Comparison of ENCODE assay signal across 26 cellular contexts in the genomic region with DNA sequence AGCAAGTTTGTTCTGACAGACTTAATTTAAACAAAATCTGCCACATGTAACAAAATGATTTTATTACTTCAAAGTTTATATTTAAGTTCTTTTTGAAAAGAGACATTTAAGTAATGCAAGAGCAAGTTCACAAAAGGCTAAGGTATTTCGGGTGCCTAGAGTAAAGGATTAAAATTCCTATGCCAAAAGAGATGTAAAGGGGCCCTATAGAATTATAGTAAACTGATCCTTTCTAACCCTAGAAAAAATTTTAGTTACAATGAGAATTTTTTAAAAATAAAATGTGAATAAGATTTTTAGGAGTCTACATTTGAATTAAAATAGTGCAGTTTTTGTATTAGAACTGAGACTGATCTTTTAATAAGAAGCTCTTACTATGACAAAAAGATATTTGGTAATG.
"Had no signal": no experiment of that assay in that cellular context is flagged by ENCODE, and none has a peak within 500 bp of the region (broad histone marks: within the 10 kb centered on the region; RNA-seq: fewer than 3 reads in every experiment).

No MANE protein-coding gene starts in this region.

- H3K27me3 Mint-ChIP-seq: naive thymus-derived CD8-positive, alpha-beta T cell; stimulated activated memory B cell treated with anti-CD40 and anti-IgM and Interleukin-4, amounts not matched to agents 10 μg/mL and 1 μg/mL and 100 μg/mL, for 72 hours; type B pancreatic cell had no signal

- H3K27ac ChIP-seq: coronary artery, esophagus muscularis mucosa, foreskin keratinocyte, lower lobe of right lung, ovary, spleen, testis, tibial artery had no signal

- H3K4me3 ChIP-seq: coronary artery, esophagus muscularis mucosa, lower lobe of right lung, ovary, spleen, testis, tibial artery had no signal

- H3K4me1 ChIP-seq: esophagus muscularis mucosa, foreskin keratinocyte, lower lobe of right lung, spleen, testis, tibial artery had no signal

- H3K4me1 Mint-ChIP-seq: immature natural killer cell; naive thymus-derived CD8-positive, alpha-beta T cell; stimulated activated memory B cell treated with anti-CD40 and anti-IgM and Interleukin-4, amounts not matched to agents 10 μg/mL and 1 μg/mL and 100 μg/mL, for 72 hours had no signal

- H3K36me3 Mint-ChIP-seq: type B pancreatic cell had no signal

- H3K9me3 Mint-ChIP-seq: immature natural killer cell; naive thymus-derived CD8-positive, alpha-beta T cell; stimulated activated memory B cell treated with anti-CD40 and anti-IgM and Interleukin-4, amounts not matched to agents 10 μg/mL and 1 μg/mL and 100 μg/mL, for 72 hours; type B pancreatic cell had no signal

- FAIRE-seq: endothelial cell of umbilical vein, keratinocyte had no signal

- DNase-seq: dermis blood vessel endothelial cell; effector memory CD4-positive, alpha-beta T cell; foreskin keratinocyte; head of caudate nucleus; hippocampal formation; immature natural killer cell; lower lobe of right lung; naive thymus-derived CD8-positive, alpha-beta T cell; occipital lobe; ovary; posterior cingulate gyrus; retina; spleen; stimulated activated CD4-positive, alpha-beta T cell treated with anti-CD3 and anti-CD28 coated beads, Interleukin-4, amount 100 ng/mL, for 4 hours; stimulated activated naive CD8-positive, alpha-beta T cell treated with anti-CD3 and anti-CD28 coated beads, Interleukin-15, Interleukin-2, amounts not matched to agents 100 U/mL and 50 U/mL, for 24 hours; substantia nigra; testis; tibial artery had no signal

- H3K27ac Mint-ChIP-seq: immature natural killer cell; naive thymus-derived CD8-positive, alpha-beta T cell; stimulated activated memory B cell treated with anti-CD40 and anti-IgM and Interleukin-4, amounts not matched to agents 10 μg/mL and 1 μg/mL and 100 μg/mL, for 72 hours; type B pancreatic cell had no signal

- H3K27me3 ChIP-seq: esophagus muscularis mucosa, foreskin keratinocyte, ovary, spleen, testis, tibial artery had no signal

- H3K4me3 Mint-ChIP-seq: immature natural killer cell; naive thymus-derived CD8-positive, alpha-beta T cell; stimulated activated memory B cell treated with anti-CD40 and anti-IgM and Interleukin-4, amounts not matched to agents 10 μg/mL and 1 μg/mL and 100 μg/mL, for 72 hours; type B pancreatic cell had no signal

- ATAC-seq: foreskin keratinocyte; left lobe of liver; lower lobe of right lung; naive thymus-derived CD8-positive, alpha-beta T cell; sciatic nerve; stimulated activated memory B cell treated with anti-CD40 and anti-IgM and Interleukin-4, amounts not matched to agents 10 μg/mL and 1 μg/mL and 100 μg/mL, for 72 hours; stimulated activated naive CD8-positive, alpha-beta T cell treated with anti-CD3 and anti-CD28 coated beads, Interleukin-15, Interleukin-2, amounts not matched to agents 100 U/mL and 50 U/mL, for 24 hours had no signal

- H3K9me3 ChIP-seq: esophagus muscularis mucosa, lower lobe of right lung, ovary, spleen, testis, tibial artery had no signal

- H3K36me3 ChIP-seq: lower lobe of right lung, ovary, tibial artery had no signal
